Comparison of ENCODE assay signal across 8 cellular contexts in genomic region chr19:48835734-48836088, GRCh38. TPM values are rescaled to one million over a fixed set of nuclear protein-coding genes. Genes with fewer than 3 reads are reported as not detected.
A peak's percentile ranks its signal among the peaks of the same experiment; 100 is the strongest.
DNase-seq lines count a peak whose midpoint lies in the region; ATAC-seq and TF ChIP-seq lines count a peak whose summit lies in the region.

No MANE protein-coding gene starts in this region.

- CTCF ChIA-PET in CD4-positive, alpha-beta T cell (lab: Charles Lee): interaction anchor here (0.7 to 2.4 kb wide), 5 partner anchors 34 to 135 kb away, joined by 3 to 13 read pairs (median 4); no protein-coding TSS in a partner anchor

- H3K36me3 Mint-ChIP-seq in CD4-positive, alpha-beta T cell (ENCODE audit: low read depth): no peaks in the 10 kb centered on the region
- H3K36me3 Mint-ChIP-seq in activated T-helper 17 cell treated with anti-CD3 and anti-CD28 coated beads, Interleukin-2, amount 50 U/mL, for 72 hours (ENCODE audit: low read depth): no peaks in the 10 kb centered on the region
- no peaks in the 10 kb centered on the region for H3K36me3 Mint-ChIP-seq in natural killer cell treated with Interleukin-12 subunit alpha and Interleukin-12 subunit beta and Interleukin-15 and Interleukin-18, amount 100 ng/mL, for 72 hours

- no peaks in the 10 kb centered on the region for H3K9me3 Mint-ChIP-seq in CD4-positive, alpha-beta T cell
- H3K9me3 Mint-ChIP-seq in activated T-helper 17 cell treated with anti-CD3 and anti-CD28 coated beads, Interleukin-2, amount 50 U/mL, for 72 hours: no peaks in the 10 kb centered on the region
- H3K9me3 Mint-ChIP-seq in natural killer cell treated with Interleukin-12 subunit alpha and Interleukin-12 subunit beta and Interleukin-15 and Interleukin-18, amount 100 ng/mL, for 72 hours: no peaks in the 10 kb centered on the region

- peaks cover 22% of the 10 kb centered on the region for H3K4me1 Mint-ChIP-seq in CD4-positive, alpha-beta T cell (ENCODE audit: low read depth)
- peaks cover 8% of the 10 kb centered on the region for H3K4me1 Mint-ChIP-seq in activated T-helper 17 cell treated with anti-CD3 and anti-CD28 coated beads, Interleukin-2, amount 50 U/mL, for 72 hours
- peaks cover 15 to 20% of the 10 kb centered on the region in 2 donors for H3K4me1 Mint-ChIP-seq in natural killer cell treated with Interleukin-12 subunit alpha and Interleukin-12 subunit beta and Interleukin-15 and Interleukin-18, amount 100 ng/mL, for 72 hours (ENCODE audit: low read depth in 2 of 2)

- H3K27me3 Mint-ChIP-seq in CD4-positive, alpha-beta T cell: peaks cover 13% of the 10 kb centered on the region
- peaks cover 14% of the 10 kb centered on the region for H3K27me3 Mint-ChIP-seq in activated T-helper 17 cell treated with anti-CD3 and anti-CD28 coated beads, Interleukin-2, amount 50 U/mL, for 72 hours
- H3K27me3 Mint-ChIP-seq in natural killer cell treated with Interleukin-12 subunit alpha and Interleukin-12 subunit beta and Interleukin-15 and Interleukin-18, amount 100 ng/mL, for 72 hours: peaks cover 0 to 7% of the 10 kb centered on the region in 2 donors

- peak; percentile 88 for ATAC-seq in CD4-positive, alpha-beta T cell (ENCODE audit: poor library complexity)
- ATAC-seq in GM21381 (IDR thresholded peaks at IDR 0.05; ENCODE audit: unreplicated experiment): peak; percentile 56
- ATAC-seq in activated T-helper 17 cell treated with anti-CD3 and anti-CD28 coated beads, Interleukin-2, amount 50 U/mL, for 72 hours (replicated peaks): peak; percentile 99
- ATAC-seq in natural killer cell treated with Interleukin-12 subunit alpha and Interleukin-12 subunit beta and Interleukin-15 and Interleukin-18, amount 100 ng/mL, for 72 hours: peak; percentile 89 to 90

- TF ChIP-seq CTCF in CD4-positive, alpha-beta T cell (IDR thresholded peaks at IDR 0.05): peak; percentile 80
- TF ChIP-seq CTCF in LNCAP (IDR thresholded peaks at IDR 0.05) (peak; percentile 60), fibroblast of the aortic adventitia (IDR thresholded peaks at IDR 0.05; ENCODE audit: insufficient read depth, low read length) (peak; percentile 89)

- POLR2A ChIA-PET in CD4-positive, alpha-beta T cell (lab: Charles Lee): interaction anchor here (0.9 to 2.2 kb wide), 4 partner anchors 23 to 158 kb away, joined by 3 to 17 read pairs (median 3); partner anchors contain the start of gene RUVBL2

- H3K27me3 ChIP-seq in CD4-positive, alpha-beta T cell (ENCODE audit: control insufficient read depth, insufficient read depth, low read length): no peaks in the 10 kb centered on the region

- intact Hi-C loops in CD4-positive, alpha-beta T cell (cut with DNase I, micrococcal nuclease): loop anchor here (1.0 to 5.0 kb wide), 4 partner anchors 40 to 189 kb away; partner anchors contain the start of gene CA11 (in 2 of the 2)

- no peak overlapping the region for H3K27ac ChIP-seq in CD4-positive, alpha-beta T cell (ENCODE audit: low read depth, low read length)

- H3K27ac Mint-ChIP-seq in CD4-positive, alpha-beta T cell: peak overlapping the region; percentile 73
- H3K27ac Mint-ChIP-seq in activated T-helper 17 cell treated with anti-CD3 and anti-CD28 coated beads, Interleukin-2, amount 50 U/mL, for 72 hours: peak overlapping the region; percentile 87
- H3K27ac Mint-ChIP-seq in natural killer cell treated with Interleukin-12 subunit alpha and Interleukin-12 subunit beta and Interleukin-15 and Interleukin-18, amount 100 ng/mL, for 72 hours: peak overlapping the region; percentile 20 to 80

- DNase-seq in CD4-positive, alpha-beta T cell: peak; percentile 88 to 98 (median 92)
- DNase-seq in RPMI8226 (peak; percentile 87), fibroblast of the aortic adventitia (ENCODE audit: low read depth) (peak; percentile 85)
- peak; percentile 86 for DNase-seq in natural killer cell treated with Interleukin-12 subunit alpha and Interleukin-12 subunit beta and Interleukin-15 and Interleukin-18, amount 100 ng/mL, for 72 hours (ENCODE audit: low spot score)
- peak; percentile 93 for DNase-seq in stimulated activated naive CD4-positive, alpha-beta T cell treated with Interleukin-2 at 50 U/mL for 16 hours (lab: John Stamatoyannopoulos, UW)

- no peaks in the 10 kb centered on the region for H3K9me3 ChIP-seq in CD4-positive, alpha-beta T cell (ENCODE audit: control insufficient read depth, low read length)

- peak overlapping the region; percentile 92 for H3K4me3 Mint-ChIP-seq in CD4-positive, alpha-beta T cell
- peak overlapping the region; percentile 84 for H3K4me3 Mint-ChIP-seq in activated T-helper 17 cell treated with anti-CD3 and anti-CD28 coated beads, Interleukin-2, amount 50 U/mL, for 72 hours
- peak overlapping the region; percentile 72 for H3K4me3 Mint-ChIP-seq in natural killer cell treated with Interleukin-12 subunit alpha and Interleukin-12 subunit beta and Interleukin-15 and Interleukin-18, amount 100 ng/mL, for 72 hours

- peak overlapping the region; percentile 66 for H3K4me3 ChIP-seq in fibroblast of the aortic adventitia (ENCODE audit: low read depth, low read length)

RNA-seq across cellular contexts. Expression of gene HSD17B14, which starts 0.6 kb away (rescaled TPM):
- total RNA-seq in CD4-positive, alpha-beta T cell: 1 to 10 TPM in 1 of 2 experiments, under 1 TPM in 1; 0.93 to 1.3 TPM
- total RNA-seq in activated T-helper 17 cell treated with anti-CD3 and anti-CD28 coated beads, Interleukin-2, amount 50 U/mL, for 72 hours: 1 to 10 TPM in 1 of 2 donors, not detected in 1; 1.6 TPM
- total RNA-seq in fibroblast of the aortic adventitia (ENCODE audit: low replicate concordance): 3.6 and 25.5 TPM in 2 replicates
- total RNA-seq in natural killer cell treated with Interleukin-12 subunit alpha and Interleukin-12 subunit beta and Interleukin-15 and Interleukin-18, amount 100 ng/mL, for 72 hours: under 1 TPM in 1 of 2 donors, not detected in 1; 0.26 TPM

RNA-seq across cellular contexts. Expression of gene BCAT2, which starts 24.9 kb away (rescaled TPM):
- 10 to 100 TPM; 10.5 to 11.0 TPM for total RNA-seq in CD4-positive, alpha-beta T cell
- 10 to 100 TPM; 39.7 to 54.3 TPM for total RNA-seq in activated T-helper 17 cell treated with anti-CD3 and anti-CD28 coated beads, Interleukin-2, amount 50 U/mL, for 72 hours
- total RNA-seq in fibroblast of the aortic adventitia (ENCODE audit: low replicate concordance): 9.6 and 30.4 TPM in 2 replicates
- 10 to 100 TPM; 31.7 to 40.4 TPM for total RNA-seq in natural killer cell treated with Interleukin-12 subunit alpha and Interleukin-12 subunit beta and Interleukin-15 and Interleukin-18, amount 100 ng/mL, for 72 hours

RNA-seq across cellular contexts. Expression of gene PLEKHA4, which starts 32.7 kb away (rescaled TPM):
- 1 to 10 TPM; 1.4 to 2.7 TPM for total RNA-seq in CD4-positive, alpha-beta T cell
- total RNA-seq in activated T-helper 17 cell treated with anti-CD3 and anti-CD28 coated beads, Interleukin-2, amount 50 U/mL, for 72 hours: 10 to 100 TPM in 1 of 2 donors, 1 to 10 TPM in 1; 6.5 to 17.6 TPM
- 28.9 and 44.0 TPM in 2 replicates for total RNA-seq in fibroblast of the aortic adventitia (ENCODE audit: low replicate concordance)
- 1 to 10 TPM; 3.8 to 5.4 TPM for total RNA-seq in natural killer cell treated with Interleukin-12 subunit alpha and Interleukin-12 subunit beta and Interleukin-15 and Interleukin-18, amount 100 ng/mL, for 72 hours

RNA-seq across cellular contexts. Expression of gene PPP1R15A, which starts 36.5 kb away (rescaled TPM):
- total RNA-seq in CD4-positive, alpha-beta T cell: 100 to 1,000 TPM; 569 to 584 TPM
- 100 to 1,000 TPM in 1 of 2 donors, 10 to 100 TPM in 1; 75.1 to 129 TPM for total RNA-seq in activated T-helper 17 cell treated with anti-CD3 and anti-CD28 coated beads, Interleukin-2, amount 50 U/mL, for 72 hours
- total RNA-seq in fibroblast of the aortic adventitia (ENCODE audit: low replicate concordance): 45.8 and 53.6 TPM in 2 replicates
- total RNA-seq in natural killer cell treated with Interleukin-12 subunit alpha and Interleukin-12 subunit beta and Interleukin-15 and Interleukin-18, amount 100 ng/mL, for 72 hours: 100 to 1,000 TPM in 1 of 2 donors, 10 to 100 TPM in 1; 74.1 to 111 TPM
